Comparison of ENCODE assay signal across 19 cellular contexts in genomic region chr7:80225361-80225760, GRCh38.
DNase-seq lines count a peak whose midpoint lies in the region; ATAC-seq and TF ChIP-seq lines count a peak whose summit lies in the region.
"Had no signal": no experiment of that assay in that cellular context is flagged by ENCODE, and none has a peak within 500 bp of the region (broad histone marks: within the 10 kb centered on the region; RNA-seq: fewer than 3 reads in every experiment).

No MANE protein-coding gene starts in this region.

- H3K4me3 ChIP-seq in adipocyte (ENCODE audit: low read length) (peak overlapping the region; percentile 24), fibroblast of villous mesenchyme (ENCODE audit: low read depth, low read length) (no peak overlapping the region)
- H3K4me3 ChIP-seq: mucosa of descending colon had no signal

- H3K9ac ChIP-seq in adipocyte (ENCODE audit: low read length), result peak overlapping the region; percentile 23

- no peaks in the 10 kb centered on the region for H3K4me1 Mint-ChIP-seq in natural killer cell

- intact Hi-C loops in sciatic nerve (cut with DNase I) (no loop called here), natural killer cell (cut with micrococcal nuclease) (no loop called here)

- ATAC-seq in sciatic nerve (peak; percentile 50), natural killer cell (no peak)
- ATAC-seq: foreskin keratinocyte, mucosa of descending colon had no signal

- TF ChIP-seq CTCF in fibroblast of villous mesenchyme (IDR thresholded peaks at IDR 0.05; ENCODE audit: insufficient read depth, low read depth, low read length) (no peak), natural killer cell (IDR thresholded peaks at IDR 0.05) (no peak)

- no peaks in the 10 kb centered on the region for H3K27me3 Mint-ChIP-seq in natural killer cell (ENCODE audit: low read depth in 2 of 2)
- H3K27me3 Mint-ChIP-seq: activated CD4-positive, alpha-beta memory T cell treated with anti-CD3 and anti-CD28 coated beads for 36 hours had no signal

- no peak overlapping the region for H3K4me3 Mint-ChIP-seq in natural killer cell
- H3K4me3 Mint-ChIP-seq: activated CD4-positive, alpha-beta memory T cell treated with anti-CD3 and anti-CD28 coated beads for 36 hours had no signal

- H3K27me3 ChIP-seq in adipocyte (replicated peaks; ENCODE audit: control insufficient read depth, insufficient read depth, low read length), result no peaks in the 10 kb centered on the region
- H3K27me3 ChIP-seq: foreskin keratinocyte had no signal

- H3K36me3 ChIP-seq in adipocyte (ENCODE audit: control insufficient read depth, insufficient read depth, low read length, severe bottlenecking), result peaks cover 3% of the 10 kb centered on the region

- no peaks in the 10 kb centered on the region for H3K36me3 Mint-ChIP-seq in natural killer cell
- H3K36me3 Mint-ChIP-seq: activated CD4-positive, alpha-beta memory T cell treated with anti-CD3 and anti-CD28 coated beads for 36 hours had no signal

- H3K9me3 ChIP-seq in adipocyte (ENCODE audit: control insufficient read depth, low read length), result no peaks in the 10 kb centered on the region
- H3K9me3 ChIP-seq: mucosa of descending colon had no signal

- peaks cover 2% of the 10 kb centered on the region in 2 donors for H3K9me3 Mint-ChIP-seq in natural killer cell
- H3K9me3 Mint-ChIP-seq: activated CD4-positive, alpha-beta memory T cell treated with anti-CD3 and anti-CD28 coated beads for 36 hours had no signal

- DNase-seq in EH (ENCODE audit: low read depth) (peak; percentile 34), adipocyte (ENCODE audit: low read depth) (peak; percentile 60), fibroblast of villous mesenchyme (ENCODE audit: low read depth) (peak; percentile 44), sciatic nerve (ENCODE audit: low spot score) (no peak), NCI-H2227 (lab: John Stamatoyannopoulos, UW; ENCODE audit: unreplicated experiment) (no peak), natural killer cell (no peak)
- DNase-seq in activated CD8-positive, alpha-beta memory T cell treated with anti-CD3 and anti-CD28 coated beads, Interleukin-2, amount 50 U/mL, for 48 hours, result no peak
- DNase-seq: activated CD4-positive, alpha-beta memory T cell treated with anti-CD3 and anti-CD28 coated beads for 36 hours; activated gamma-delta T cell treated with Interleukin-2 at 50 U/mL for 16 hours; activated T-cell treated with anti-CD3 and anti-CD28 coated beads for 4 hours; cortex of kidney; DMS79 treated with DMSO at 0.1 percent for 48 hours; foreskin keratinocyte; KG1; mucosa of descending colon; NCI-H1694; NCI-H2171; NCI-H526; T-helper 9 cell had no signal

- H3K4me1 ChIP-seq in adipocyte (ENCODE audit: control insufficient read depth, insufficient read depth, low read length), result peaks cover 40% of the 10 kb centered on the region

- no peak overlapping the region for H3K27ac Mint-ChIP-seq in natural killer cell
- H3K27ac Mint-ChIP-seq: activated CD4-positive, alpha-beta memory T cell treated with anti-CD3 and anti-CD28 coated beads for 36 hours had no signal

Comparison
In these comparisons a context has a peak if more than half of its experiments do, and no peak if none do; other contexts are left out.
1. DNase-seq: peak in EH (single experiment), adipocyte (single experiment) and fibroblast of villous mesenchyme (single experiment); none in sciatic nerve (single experiment), activated CD8-positive, alpha-beta memory T cell treated with anti-CD3 and anti-CD28 coated beads, Interleukin-2, amount 50 U/mL, for 48 hours (single experiment), NCI-H2227 (single experiment) and natural killer cell (single experiment).